ENCODE assay signal across 8 cellular contexts in the genomic region with DNA sequence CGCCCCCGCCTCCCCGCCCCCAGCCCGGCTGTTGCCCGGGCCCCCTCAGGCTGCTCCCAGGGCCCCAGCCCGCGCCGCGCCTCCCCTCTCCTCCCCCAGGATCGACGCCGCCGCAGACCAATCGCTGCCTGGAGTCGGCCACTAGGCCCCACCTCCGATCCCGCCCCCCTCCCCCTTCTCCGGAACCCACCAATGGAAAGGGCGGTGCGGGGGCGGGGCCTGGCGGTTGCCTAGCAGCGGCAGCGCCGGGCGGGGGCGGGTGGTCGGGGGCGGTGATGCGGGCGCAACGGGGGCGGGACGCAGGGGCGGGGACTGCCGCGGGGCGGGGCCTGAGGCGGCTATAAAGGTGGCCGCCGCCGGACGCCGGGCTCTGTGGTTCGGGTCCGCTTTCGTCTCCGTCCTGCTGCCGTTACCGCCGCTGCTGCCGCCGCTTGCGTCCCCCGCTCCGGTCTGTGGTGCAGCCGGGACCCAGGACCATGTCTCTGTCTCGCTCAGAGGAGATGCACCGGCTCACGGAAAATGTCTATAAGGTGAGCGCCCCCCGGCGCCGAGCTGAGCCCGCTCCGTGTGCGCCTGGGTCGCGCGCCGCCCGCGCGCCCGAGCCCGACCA. TPM values are rescaled to one million over a fixed set of nuclear protein-coding genes. Genes with fewer than 3 reads are reported as not detected.
DNase-seq lines count a peak whose midpoint lies in the region; ATAC-seq and TF ChIP-seq lines count a peak whose summit lies in the region.

A gene with protein sequence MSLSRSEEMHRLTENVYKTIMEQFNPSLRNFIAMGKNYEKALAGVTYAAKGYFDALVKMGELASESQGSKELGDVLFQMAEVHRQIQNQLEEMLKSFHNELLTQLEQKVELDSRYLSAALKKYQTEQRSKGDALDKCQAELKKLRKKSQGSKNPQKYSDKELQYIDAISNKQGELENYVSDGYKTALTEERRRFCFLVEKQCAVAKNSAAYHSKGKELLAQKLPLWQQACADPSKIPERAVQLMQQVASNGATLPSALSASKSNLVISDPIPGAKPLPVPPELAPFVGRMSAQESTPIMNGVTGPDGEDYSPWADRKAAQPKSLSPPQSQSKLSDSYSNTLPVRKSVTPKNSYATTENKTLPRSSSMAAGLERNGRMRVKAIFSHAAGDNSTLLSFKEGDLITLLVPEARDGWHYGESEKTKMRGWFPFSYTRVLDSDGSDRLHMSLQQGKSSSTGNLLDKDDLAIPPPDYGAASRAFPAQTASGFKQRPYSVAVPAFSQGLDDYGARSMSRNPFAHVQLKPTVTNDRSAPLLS (plus strand): TSS at position 373 of the 610 bp plus-strand sequence. CDS start 104 bp downstream, at position 477.

- ATAC-seq in GM19035 (IDR thresholded peaks at IDR 0.05; ENCODE audit: unreplicated experiment) (peak; percentile 64), HG03520 (IDR thresholded peaks at IDR 0.05; ENCODE audit: unreplicated experiment) (peak; percentile 47), right lobe of liver (peak; percentile 51 to 74 (median 61))

- peaks cover 10% of the 10 kb centered on the region for H3K4me1 Mint-ChIP-seq in activated CD4-positive, alpha-beta memory T cell treated with anti-CD3 and anti-CD28 coated beads for 36 hours (ENCODE audit: low read depth)

- CTCF ChIA-PET in activated CD4-positive, alpha-beta memory T cell treated with anti-CD3 and anti-CD28 coated beads for 36 hours (lab: Charles Lee), result no interaction called here

- H3K9me3 ChIP-seq in right lobe of liver, result no peaks in the 10 kb centered on the region

- H3K27ac ChIP-seq in dorsolateral prefrontal cortex (peak within 1 kb of the TSS in 52 of 59 donors; percentile 24 to 88 (median 71)), right lobe of liver (peak within 1 kb of the TSS; percentile 69 to 82 (median 72))

- peaks cover 0 to 63% (median 31%) of the 10 kb centered on the region in 4 donors for H3K4me1 ChIP-seq in right lobe of liver

- intact Hi-C loops in activated CD4-positive, alpha-beta memory T cell treated with anti-CD3 and anti-CD28 coated beads for 36 hours (cut with micrococcal nuclease), result loop anchor here (10.0 kb wide), 1 partner anchor 190 kb away; the partner anchor contains the start of gene CEP131
- intact Hi-C loops in dorsolateral prefrontal cortex (cut with DNase I) (loop anchor here (2.0 to 5.0 kb wide), 2 partner anchors 43 to 60 kb away; partner anchors contain the start of gene CHMP6 (in 2 of the 2)), right lobe of liver (cut with DNase I) (no loop called here)

- H3K9me3 Mint-ChIP-seq in activated CD4-positive, alpha-beta memory T cell treated with anti-CD3 and anti-CD28 coated beads for 36 hours, result no peaks in the 10 kb centered on the region

- DNase-seq in AG09319 (ENCODE audit: extremely low read depth, low read depth) (peak; percentile 85), NCI-H526 (lab: John Stamatoyannopoulos, UW) (peak; percentile 78 to 98), dorsolateral prefrontal cortex (peak; percentile 91 to 99 (median 96)), right lobe of liver (peak; percentile 98 to 99 (median 99))
- DNase-seq in activated CD4-positive, alpha-beta memory T cell treated with anti-CD3 and anti-CD28 coated beads for 36 hours, result peak; percentile 96
- DNase-seq in stimulated activated CD4-positive, alpha-beta T cell treated with anti-CD3 and anti-CD28 coated beads, Interleukin-2, amount 100 ng/mL, for 48 hours, result peak; percentile 98

- no peak within 1 kb of the TSS for H3K27ac Mint-ChIP-seq in activated CD4-positive, alpha-beta memory T cell treated with anti-CD3 and anti-CD28 coated beads for 36 hours

- peak within 1 kb of the TSS; percentile 43 to 80 (median 66) for H3K4me3 ChIP-seq in dorsolateral prefrontal cortex
- H3K4me3 ChIP-seq in right lobe of liver, result peak within 1 kb of the TSS; percentile 50 to 85 (median 73)

- H3K4me3 Mint-ChIP-seq in activated CD4-positive, alpha-beta memory T cell treated with anti-CD3 and anti-CD28 coated beads for 36 hours, result peak within 1 kb of the TSS; percentile 79

- peaks cover 13% of the 10 kb centered on the region for H3K27me3 Mint-ChIP-seq in activated CD4-positive, alpha-beta memory T cell treated with anti-CD3 and anti-CD28 coated beads for 36 hours

- H3K36me3 ChIP-seq in right lobe of liver, result no peaks in the 10 kb centered on the region

- TF ChIP-seq POLR2A in right lobe of liver (IDR thresholded peaks at IDR 0.05), result peak; percentile 99

- POLR2A ChIA-PET in activated CD4-positive, alpha-beta memory T cell treated with anti-CD3 and anti-CD28 coated beads for 36 hours (lab: Charles Lee), result interaction anchor here (0.6 kb wide), 1 partner anchor 63 kb away, joined by 3 read pairs; no protein-coding TSS in a partner anchor

- TF ChIP-seq CTCF in AG09319 (IDR thresholded peaks at IDR 0.05; ENCODE audit: low read depth, low read length) (no peak), dorsolateral prefrontal cortex (IDR thresholded peaks at IDR 0.05 in 54 of 56, conservative IDR thresholded peaks at IDR 0.05 in 2 of 56; ENCODE audit: low read depth in 1 of 56, partially characterized antibody in 56 of 56) (peak in 1 of 56 donors; percentile 13), right lobe of liver (IDR thresholded peaks at IDR 0.05) (no peak)

- no peaks in the 10 kb centered on the region for H3K36me3 Mint-ChIP-seq in activated CD4-positive, alpha-beta memory T cell treated with anti-CD3 and anti-CD28 coated beads for 36 hours

- no CpG with 5 or more reads among the region's 76 CpGs for WGBS in right lobe of liver (ENCODE audit: insufficient coverage, low coverage, low lambda C conversion rate, missing lambda C conversion rate)

- H3K27me3 ChIP-seq in dorsolateral prefrontal cortex, result no peaks in the 10 kb centered on the region
- H3K27me3 ChIP-seq in right lobe of liver, result no peaks in the 10 kb centered on the region

RNA-seq across cellular contexts. Expression of the gene that starts here (rescaled TPM):
- total RNA-seq in activated CD4-positive, alpha-beta memory T cell treated with anti-CD3 and anti-CD28 coated beads for 36 hours, result 1 to 10 TPM; 3.3 to 3.6 TPM
- 100 to 1,000 TPM; 104 to 353 (median 235) TPM for total RNA-seq in dorsolateral prefrontal cortex
- total RNA-seq in right lobe of liver, result 100 to 1,000 TPM in 1 of 6 experiments, 10 to 100 TPM in 5; 46.6 to 139 (median 63.3) TPM

Comparison
In these comparisons a context has a peak if more than half of its experiments do, and no peak if none do; other contexts are left out.
1. Peak in every context shown above with its lines: DNase-seq, ATAC-seq, H3K4me3 ChIP-seq and H3K27ac ChIP-seq.
2. RNA of the gene that starts here (total RNA-seq): 104 to 353 TPM in dorsolateral prefrontal cortex and 46.6 to 139 TPM in right lobe of liver; 3.3 to 3.6 TPM in activated CD4-positive, alpha-beta memory T cell treated with anti-CD3 and anti-CD28 coated beads for 36 hours; every median in the first group is over 10 times any median in the second.
3. intact Hi-C loops: an anchor here in activated CD4-positive, alpha-beta memory T cell treated with anti-CD3 and anti-CD28 coated beads for 36 hours (10.0 kb wide) and dorsolateral prefrontal cortex (2.0 to 5.0 kb wide); none called in right lobe of liver.